In genomic region chr10:110269641-110270318, GRCh38 we compare ENCODE assay signal across 8 cellular contexts. TPM values are rescaled to one million over a fixed set of nuclear protein-coding genes. Genes with fewer than 3 reads are reported as not detected.
DNase-seq lines count a peak whose midpoint lies in the region; ATAC-seq, FAIRE-seq and TF ChIP-seq lines count a peak whose summit lies in the region.

No MANE protein-coding gene starts in this region.

- no peak overlapping the region for H2AFZ ChIP-seq in OCI-LY1 (ENCODE audit: low read length)
- H2AFZ ChIP-seq in osteoblast (ENCODE audit: low read length): peak overlapping the region; percentile 54

- no peaks in the 10 kb centered on the region for H3K9me2 ChIP-seq in OCI-LY1 (ENCODE audit: low read depth, low read length)

- ATAC-seq in A549 (no peak), GM19351 (IDR thresholded peaks at IDR 0.05; ENCODE audit: unreplicated experiment) (peak; percentile 62)

- intact Hi-C loops in esophagus muscularis mucosa (cut with DNase I) (no loop called here), posterior vena cava (cut with DNase I) (loop anchor here (5.0 kb wide), 1 partner anchor 42 kb away; no protein-coding TSS in a partner anchor)

- peak overlapping the region; percentile 48 for H3K9ac ChIP-seq in OCI-LY1 (ENCODE audit: low read length)

- H3K4me2 ChIP-seq in A549 (peak overlapping the region; percentile 21), OCI-LY1 (ENCODE audit: low read length) (peak overlapping the region; percentile 69), osteoblast (ENCODE audit: insufficient read depth, low read length) (peak overlapping the region; percentile 79)

- FAIRE-seq in A549 (lab: Jason Lieb, UNC) (no peak), RCC 7860 (lab: Jason Lieb, UNC) (no peak)

- H3K27me3 ChIP-seq in OCI-LY1 (ENCODE audit: insufficient read depth, low read length): no peaks in the 10 kb centered on the region
- no peaks in the 10 kb centered on the region for H3K27me3 ChIP-seq in esophagus muscularis mucosa
- no peaks in the 10 kb centered on the region for H3K27me3 ChIP-seq in osteoblast (ENCODE audit: insufficient read depth, low read length)

- TF ChIP-seq POLR2A in A549 (IDR thresholded peaks at IDR 0.05; ENCODE audit: low read length) (no peak), esophagus muscularis mucosa (IDR thresholded peaks at IDR 0.05; ENCODE audit: low read depth) (no peak)

- TF ChIP-seq EP300 in A549 (IDR thresholded peaks at IDR 0.05) (no peak), esophagus muscularis mucosa (IDR thresholded peaks at IDR 0.05) (peak; percentile 12)

- TF ChIP-seq CTCF in A549 (IDR thresholded peaks at IDR 0.05) (no peak), OCI-LY1 (IDR thresholded peaks at IDR 0.05; ENCODE audit: low read length) (no peak), esophagus muscularis mucosa (IDR thresholded peaks at IDR 0.05) (no peak), osteoblast (IDR thresholded peaks at IDR 0.05; ENCODE audit: extremely low read depth, low read depth, low read length) (no peak)

- 41% methylated on average over 3 of the region's 3 CpGs for WGBS in A549 (ENCODE audit: missing lambda C conversion rate)
- 13% methylated on average over 3 of the region's 3 CpGs for WGBS in esophagus muscularis mucosa

- H4K20me1 ChIP-seq in OCI-LY1 (ENCODE audit: insufficient read depth, low read length) (no peaks in the 10 kb centered on the region), osteoblast (ENCODE audit: insufficient read depth, low read length) (no peaks in the 10 kb centered on the region)

- no peaks in the 10 kb centered on the region for H3K4me1 ChIP-seq in A549
- H3K4me1 ChIP-seq in OCI-LY1 (ENCODE audit: insufficient read depth, low read length, severe bottlenecking): peaks cover 76% of the 10 kb centered on the region
- peaks cover 63 to 100% (median 96%) of the 10 kb centered on the region in 4 donors for H3K4me1 ChIP-seq in esophagus muscularis mucosa
- peaks cover 11% of the 10 kb centered on the region for H3K4me1 ChIP-seq in osteoblast (ENCODE audit: insufficient read depth, low read length)

- H3K79me2 ChIP-seq in OCI-LY1 (ENCODE audit: insufficient read depth, low read length): no peaks in the 10 kb centered on the region
- no peaks in the 10 kb centered on the region for H3K79me2 ChIP-seq in osteoblast (ENCODE audit: insufficient read depth, low read length)

- POLR2A ChIA-PET in A549 (lab: Yijun Ruan, JAX): no interaction called here

- CTCF ChIA-PET in A549 (lab: Yijun Ruan, JAX): interaction anchor here (1.0 to 4.5 kb wide), 4 partner anchors 10 to 132 kb away, joined by 3 to 23 read pairs (median 8); no protein-coding TSS in a partner anchor

- H3K4me3 ChIP-seq in A549 (no peak overlapping the region), OCI-LY1 (ENCODE audit: low read depth, low read length, poor library complexity, severe bottlenecking) (peak overlapping the region; percentile 42), esophagus muscularis mucosa (peak overlapping the region; percentile 27 to 44 (median 32)), osteoblast (ENCODE audit: insufficient read depth, low read length) (peak overlapping the region; percentile 53)

- H3K9me3 ChIP-seq in A549 (no peaks in the 10 kb centered on the region), OCI-LY1 (ENCODE audit: low read length) (no peaks in the 10 kb centered on the region), esophagus muscularis mucosa (no peaks in the 10 kb centered on the region), osteoblast (ENCODE audit: low read depth, low read length) (no peaks in the 10 kb centered on the region)

- H3K36me3 ChIP-seq in OCI-LY1 (ENCODE audit: insufficient read depth, low read length): no peaks in the 10 kb centered on the region
- no peaks in the 10 kb centered on the region for H3K36me3 ChIP-seq in esophagus muscularis mucosa
- H3K36me3 ChIP-seq in osteoblast (ENCODE audit: insufficient read depth, low read length): no peaks in the 10 kb centered on the region

- no peak for TF ChIP-seq RAD21 in A549 (conservative IDR thresholded peaks at IDR 0.05 in 1 of 2, IDR thresholded peaks at IDR 0.05 in 1 of 2)

- no peak for DNase-seq in A549 (ENCODE audit: low read depth in 1 of 2, low spot score in 1 of 2)
- DNase-seq in esophagus muscularis mucosa (ENCODE audit: extremely low spot score): no peak
- no peak for DNase-seq in osteoblast (ENCODE audit: insufficient read length, low spot score, missing footprints)
- DNase-seq in DMS153 treated with DMSO at 0.1 percent for 48 hours (lab: John Stamatoyannopoulos, UW; ENCODE audit: unreplicated experiment): no peak
- DNase-seq in RCC 7860 (ENCODE audit: low spot score): no peak
- no peak for DNase-seq in posterior vena cava (ENCODE audit: low spot score)

- H3K27ac ChIP-seq in A549 (no peak overlapping the region), OCI-LY1 (ENCODE audit: low read depth, low read length, poor library complexity, severe bottlenecking) (peak overlapping the region; percentile 79), esophagus muscularis mucosa (replicated peaks in 1 of 4) (peak overlapping the region; percentile 81 to 84 (median 82)), osteoblast (ENCODE audit: low read depth, low read length) (no peak overlapping the region)

- no peaks in the 10 kb centered on the region; the same call in 1 of the 2 replicates for H3F3A ChIP-seq in OCI-LY1 (ENCODE audit: insufficient read depth, low read length)

TF ChIP-seq in A549, 52 proteins besides CTCF, POLR2A, EP300 and RAD21:
- TF ChIP-seq SREBF2 (IDR thresholded peaks at IDR 0.05) (no peak), NPAS2 (CRISPR knock-in tag; IDR thresholded peaks at IDR 0.05; ENCODE audit: borderline replicate concordance) (no peak), NR3C1 (IDR thresholded peaks at IDR 0.05) (no peak), PHF8 (IDR thresholded peaks at IDR 0.05; ENCODE audit: borderline replicate concordance, low read depth) (no peak), CHD4 (IDR thresholded peaks at IDR 0.05; ENCODE audit: borderline replicate concordance) (no peak), CHD2 (IDR thresholded peaks at IDR 0.05; ENCODE audit: low read length, partially characterized antibody) (no peak), REST (IDR thresholded peaks at IDR 0.05) (0 out of 2 replicates have a peak, but pooled peaks have one; percentile 23), HES2 (IDR thresholded peaks at IDR 0.05) (no peak)
TF ChIP-seq in A549: peak in this region for 1.

RNA-seq across cellular contexts. Expression of gene SMNDC1, which starts 34.9 kb away (rescaled TPM):
- polyA plus RNA-seq in A549 (2011; rRNA removed) (35.4 and 40.2 TPM in 2 replicates), A549 (2017; fragmentation: RNase III; extraction: RNeasy Plus Mini Kit Qiagen cat#74134 plus additional on column Dnase treatment) (27.5 to 30.1 TPM (median 28.1 TPM) in 3 replicates)
- polyA plus RNA-seq in A549 (2012; cell fraction: cytosol; rRNA removed): 10.4 and 13.9 TPM in 2 replicates
- polyA plus RNA-seq in A549 (2012; cell fraction: nucleus; rRNA removed): 7.1 and 9.5 TPM in 2 replicates
- polyA minus RNA-seq in A549 (2011; rRNA and poly(A)+ RNA removed): 6.4 and 8.9 TPM in 2 replicates
- total RNA-seq in esophagus muscularis mucosa (10 to 100 TPM in 2 of 4 donors, 1 to 10 TPM in 2; 9.7 to 17.0 (median 13.1) TPM), osteoblast (6.9 and 10.3 TPM in 2 replicates), posterior vena cava (10 to 100 TPM; 26.4 to 28.1 TPM)

Comparison
In these comparisons a context has a peak if more than half of its experiments do, and no peak if none do; other contexts are left out.
1. H3K27ac ChIP-seq: peak in OCI-LY1 (single experiment) and esophagus muscularis mucosa (4 of 4); none in A549 (0 of 2) and osteoblast (single experiment).
2. H3K4me2 ChIP-seq: peak in every context shown above with its lines; median percentile 79 in osteoblast; 69 in OCI-LY1; 21 in A549.